8 cellular contexts compared by ENCODE assay signal in the genomic region with DNA sequence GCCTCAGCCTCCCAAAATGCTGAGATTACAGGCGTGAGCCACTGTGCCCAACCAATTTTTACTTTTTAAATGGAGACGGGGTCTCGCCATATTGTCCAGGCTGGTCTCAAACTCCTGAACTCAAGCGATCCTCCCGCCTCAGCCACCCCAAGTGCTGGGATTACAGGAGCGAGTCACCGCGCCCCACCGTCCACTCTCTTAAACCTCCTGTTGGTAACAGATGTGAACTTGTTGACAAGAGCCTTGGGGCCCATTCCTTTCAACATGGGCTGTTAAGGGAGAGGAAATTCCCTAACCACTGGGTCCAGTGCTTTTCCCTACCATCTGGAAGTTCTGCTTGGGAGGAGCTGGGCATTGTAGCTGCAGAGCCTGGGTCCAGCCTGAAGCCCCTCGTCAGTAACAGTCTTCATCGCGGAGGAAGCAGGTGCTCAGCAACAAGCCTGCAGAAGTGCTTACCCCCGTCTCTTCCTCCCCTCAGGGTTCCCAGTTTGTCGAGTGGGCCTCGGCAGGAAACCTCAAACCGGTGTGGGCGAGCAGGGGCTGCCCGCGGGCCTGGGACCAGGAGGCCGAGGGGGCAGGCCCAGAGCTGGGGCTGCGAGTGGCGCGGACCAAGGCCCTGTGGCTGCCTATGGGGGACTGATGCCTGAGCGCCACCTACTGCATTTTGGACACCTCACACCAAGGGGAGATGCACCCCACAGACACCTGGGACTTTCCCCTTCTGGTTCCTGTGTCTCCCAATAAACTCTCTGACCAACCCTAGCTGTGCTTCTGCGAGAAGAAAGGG. TPM values are rescaled to one million over a fixed set of nuclear protein-coding genes. Genes with fewer than 3 reads are reported as not detected.
A peak's percentile ranks its signal among the peaks of the same experiment; 100 is the strongest.
DNase-seq lines count a peak whose midpoint lies in the region; ATAC-seq and TF ChIP-seq lines count a peak whose summit lies in the region.

No MANE protein-coding gene starts in this region.

- no peak for ATAC-seq in heart right ventricle
- no peak for ATAC-seq in Right ventricle myocardium superior (ENCODE audit: poor library complexity)
- peak; percentile 47 for ATAC-seq in HG03460 (IDR thresholded peaks at IDR 0.05; ENCODE audit: unreplicated experiment)
- ATAC-seq in left colon, result peak; percentile 16
- no peak for ATAC-seq in GM21367 (IDR thresholded peaks at IDR 0.05; ENCODE audit: unreplicated experiment)

- no peak overlapping the region for H3K4me3 ChIP-seq in heart right ventricle

- H3K27ac ChIP-seq in heart right ventricle, result peak overlapping the region in 9 of 10 donors; percentile 53 to 86 (median 78)

- H3K4me1 ChIP-seq in heart right ventricle, result peaks cover 7 to 46% (median 31%) of the 10 kb centered on the region in 9 donors

- peak in 1 of 9 donors; percentile 37 for TF ChIP-seq CTCF in heart right ventricle (IDR thresholded peaks at IDR 0.05)

- WGBS in heart right ventricle, 2 donors, result 88% methylated on average over 25 of the region's 25 CpGs

- H3K36me3 ChIP-seq in heart right ventricle, result peaks cover 0 to 26% (median 7%) of the 10 kb centered on the region in 9 donors

- H3K27me3 ChIP-seq in heart right ventricle, result no peaks in the 10 kb centered on the region

- intact Hi-C loops in heart right ventricle (cut with DNase I) (no loop called here), Right ventricle myocardium superior (cut with DNase I) (no loop called here), left colon (cut with DNase I, micrococcal nuclease) (no loop called here)

- H3K9me3 ChIP-seq in heart right ventricle, result no peaks in the 10 kb centered on the region

- DNase-seq in heart right ventricle, result no peak
- no peak for DNase-seq in Right ventricle myocardium superior
- peak; percentile 73 for DNase-seq in activated CD8-positive, alpha-beta memory T cell treated with anti-CD3 and anti-CD28 coated beads, Interleukin-2, amount 50 U/mL, for 4 hours
- DNase-seq in left colon, result no peak
- DNase-seq in G401 (ENCODE audit: low spot score), result no peak
- no peak for DNase-seq in H4 (ENCODE audit: low spot score)

- in situ Hi-C loops in G401 (cut with HindIII; ENCODE audit: low sequenced_read_pairs), result no loop called here

RNA-seq across cellular contexts. Expression of gene FLT3LG, which starts 4.0 kb away (rescaled TPM):
- 10 to 100 TPM in 1 of 10 donors, 1 to 10 TPM in 9; 1.6 to 14.8 (median 3.1) TPM for total RNA-seq in heart right ventricle
- 10 to 100 TPM in 1 of 2 donors, 1 to 10 TPM in 1; 4.2 to 14.0 TPM for polyA plus RNA-seq in heart right ventricle
- total RNA-seq in Right ventricle myocardium superior, result 3.6 TPM
- total RNA-seq in left colon, result 1 to 10 TPM; 3.4 to 6.4 TPM
- total RNA-seq in G401 (2014; rRNA removed; shearing (Covaris generic)), result 0.74 TPM in 1 of 2 replicates, not detected in the other
- 2.6 and 6.0 TPM in 2 replicates for total RNA-seq in H4 (2014; rRNA removed; shearing (Covaris generic))

RNA-seq across cellular contexts. Expression of gene ALDH16A1, which starts 17.0 kb away (rescaled TPM):
- total RNA-seq in heart right ventricle (10 to 100 TPM in 3 of 10 donors, 1 to 10 TPM in 7; 4.4 to 14.9 (median 7.4) TPM), Right ventricle myocardium superior (10.8 TPM), left colon (10 to 100 TPM; 24.9 to 31.5 TPM)
- polyA plus RNA-seq in heart right ventricle, result 10 to 100 TPM; 17.8 to 19.9 TPM
- 50.9 and 65.6 TPM in 2 replicates for total RNA-seq in G401 (2014; rRNA removed; shearing (Covaris generic))
- 17.0 and 25.7 TPM in 2 replicates for total RNA-seq in H4 (2014; rRNA removed; shearing (Covaris generic))

RNA-seq across cellular contexts. Expression of gene RPL13A, which starts 17.4 kb away (rescaled TPM):
- total RNA-seq in heart right ventricle (1,000 to 10,000 TPM; 1,171 to 1,844 (median 1,328) TPM), Right ventricle myocardium superior (1,304 TPM), left colon (1,000 to 10,000 TPM; 2,164 to 2,325 TPM)
- 1,000 to 10,000 TPM; 1,376 to 2,740 TPM for polyA plus RNA-seq in heart right ventricle
- total RNA-seq in G401 (2014; rRNA removed; shearing (Covaris generic)), result 2,624 and 3,787 TPM in 2 replicates
- 3,219 and 3,620 TPM in 2 replicates for total RNA-seq in H4 (2014; rRNA removed; shearing (Covaris generic))

RNA-seq across cellular contexts. Expression of gene PIH1D1, which starts 18.4 kb away (rescaled TPM):
- 10 to 100 TPM; 15.7 to 42.1 (median 25.7) TPM for total RNA-seq in heart right ventricle
- 10 to 100 TPM; 32.5 to 60.0 TPM for polyA plus RNA-seq in heart right ventricle
- total RNA-seq in Right ventricle myocardium superior, result 28.1 TPM
- 10 to 100 TPM; 62.9 to 74.1 TPM for total RNA-seq in left colon
- 148 and 183 TPM in 2 replicates for total RNA-seq in G401 (2014; rRNA removed; shearing (Covaris generic))
- total RNA-seq in H4 (2014; rRNA removed; shearing (Covaris generic)), result 99.2 and 113 TPM in 2 replicates

RNA-seq across cellular contexts. Expression of gene RPS11, which starts 26.2 kb away (rescaled TPM):
- total RNA-seq in heart right ventricle, result 1,000 to 10,000 TPM in 4 of 10 donors, 100 to 1,000 TPM in 6; 739 to 1,152 (median 854) TPM
- polyA plus RNA-seq in heart right ventricle, result 1,000 to 10,000 TPM; 2,102 to 3,642 TPM
- total RNA-seq in Right ventricle myocardium superior, result 935 TPM
- 1,000 to 10,000 TPM; 1,501 to 1,657 TPM for total RNA-seq in left colon
- total RNA-seq in G401 (2014; rRNA removed; shearing (Covaris generic)), result 2,371 and 2,995 TPM in 2 replicates
- total RNA-seq in H4 (2014; rRNA removed; shearing (Covaris generic)), result 6,191 and 6,227 TPM in 2 replicates

Comparison
In these comparisons a context has a peak if more than half of its experiments do, and no peak if none do; other contexts are left out.
1. ATAC-seq: peak in HG03460 (single experiment) and left colon (single experiment); none in heart right ventricle (0 of 8), Right ventricle myocardium superior (single experiment) and GM21367 (single experiment).